Comparison of ENCODE assay signal across 19 cellular contexts in the genomic region with DNA sequence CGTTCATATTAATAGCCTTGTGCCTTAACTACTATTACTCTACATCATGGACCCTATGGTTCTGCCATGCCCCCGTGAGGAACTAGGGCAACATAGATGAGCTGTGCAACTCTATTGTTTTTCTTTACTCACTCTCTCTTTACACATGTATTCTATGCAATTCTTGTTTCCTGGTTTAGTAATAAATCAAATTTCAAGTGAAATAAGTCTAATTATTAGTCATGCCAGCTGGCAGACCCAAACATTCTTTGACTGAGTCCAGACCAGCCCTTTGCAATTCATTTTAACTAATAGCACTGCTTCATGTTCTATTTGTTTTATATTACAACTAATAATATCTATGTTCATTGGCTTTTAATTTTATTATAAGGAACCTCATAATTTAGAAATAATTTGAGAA.
DNase-seq lines count a peak whose midpoint lies in the region; ATAC-seq and TF ChIP-seq lines count a peak whose summit lies in the region.
"Had no signal": no experiment of that assay in that cellular context is flagged by ENCODE, and none has a peak within 500 bp of the region (broad histone marks: within the 10 kb centered on the region; RNA-seq: fewer than 3 reads in every experiment).

No MANE protein-coding gene starts in this region.

- no peak overlapping the region for H3K9ac ChIP-seq in PC-3 (ENCODE audit: low read length)
- H3K9ac ChIP-seq: BLaER1 had no signal

- H3F3A ChIP-seq in PC-3 (ENCODE audit: low read length, unreplicated experiment), result no peaks in the 10 kb centered on the region

- 83 to 92% (median 90%) methylated on average over 2 of the region's 2 CpGs for WGBS in stomach, 5 donors

- no peak overlapping the region for H2AFZ ChIP-seq in PC-3 (ENCODE audit: low read length)
- H2AFZ ChIP-seq: GM23338 had no signal

- H3K79me2 ChIP-seq in PC-3 (ENCODE audit: low read length), result no peaks in the 10 kb centered on the region

- no peaks in the 10 kb centered on the region for H3K27me3 ChIP-seq in PC-3 (ENCODE audit: low read length)
- no peaks in the 10 kb centered on the region for H3K27me3 ChIP-seq in foreskin keratinocyte
- H3K27me3 ChIP-seq in stomach, result no peaks in the 10 kb centered on the region
- H3K27me3 ChIP-seq: BLaER1 had no signal

- H3K36me3 ChIP-seq in PC-3 (ENCODE audit: low read depth, low read length) (no peaks in the 10 kb centered on the region), stomach (no peaks in the 10 kb centered on the region)
- H3K36me3 ChIP-seq: BLaER1 had no signal

- no peak for TF ChIP-seq POLR2A in stomach (IDR thresholded peaks at IDR 0.05)

- DNase-seq in PC-3, result peak; percentile 25
- peak; percentile 43 for DNase-seq in epithelial cell of esophagus (ENCODE audit: low read depth)
- DNase-seq in fibroblast of gingiva (ENCODE audit: low read depth), result peak; percentile 25
- DNase-seq in foreskin keratinocyte, result peak; percentile 32 to 54
- DNase-seq in stomach, result no peak
- DNase-seq in ecto neural progenitor cell (ENCODE audit: low spot score), result no peak
- DNase-seq: Caco-2; CD4-positive, CD25-positive, alpha-beta regulatory T cell; CD8-positive, alpha-beta T cell; DMS153; DND-41; H9 had no signal

- H3K9me3 ChIP-seq in PC-3 (ENCODE audit: low read length) (no peaks in the 10 kb centered on the region), stomach (peaks cover 0 to 2% (median 0%) of the 10 kb centered on the region in 4 donors)
- H3K9me3 ChIP-seq: Caco-2 had no signal

- CTCF ChIA-PET in PC-3 (lab: Charles Lee), result interaction anchor here (0.7 to 1.2 kb wide), 2 partner anchors 618 to 989 kb away, joined by 3 to 4 read pairs; no protein-coding TSS in a partner anchor

- POLR2A ChIA-PET in PC-3 (lab: Charles Lee; ENCODE audit: unreplicated experiment), result no interaction called here

- H3K9me2 ChIP-seq in PC-3 (replicated peaks; ENCODE audit: low read length), result no peaks in the 10 kb centered on the region

- ATAC-seq in PC-3 (peak; percentile 59), foreskin keratinocyte (peak; percentile 31), HG03432 (IDR thresholded peaks at IDR 0.05; ENCODE audit: unreplicated experiment) (no peak), GM18502 (IDR thresholded peaks at IDR 0.05; ENCODE audit: poor library complexity, unreplicated experiment) (no peak)
- ATAC-seq: CD8-positive, alpha-beta T cell; GM23338; HCT116 had no signal

- no peak for TF ChIP-seq EP300 in stomach (IDR thresholded peaks at IDR 0.05)

- no peaks in the 10 kb centered on the region for H4K20me1 ChIP-seq in PC-3 (ENCODE audit: low read length)
- H4K20me1 ChIP-seq: BLaER1 had no signal

- H3K27ac ChIP-seq in PC-3 (ENCODE audit: low read length) (no peak overlapping the region), foreskin keratinocyte (no peak overlapping the region), stomach (no peak overlapping the region)
- H3K27ac ChIP-seq: 22Rv1, BLaER1, C4-2B had no signal

- no TSS peak for BruUV-seq in PC-3 (replicated peaks; lab: Mats Ljungman, UMichigan)

- no peak overlapping the region for H3K4me3 ChIP-seq in PC-3 (ENCODE audit: low read length)
- H3K4me3 ChIP-seq in epithelial cell of esophagus (ENCODE audit: low read length), result no peak overlapping the region
- H3K4me3 ChIP-seq in stomach, result no peak overlapping the region
- H3K4me3 ChIP-seq: BLaER1, GM23338 had no signal

- H3K4me2 ChIP-seq in PC-3 (ENCODE audit: low read length), result no peak overlapping the region
- H3K4me2 ChIP-seq: BLaER1, GM23338 had no signal

- TF ChIP-seq CTCF in PC-3 (conservative IDR thresholded peaks at IDR 0.05; ENCODE audit: low read depth, low read length), result no peak
- no peak for TF ChIP-seq CTCF in epithelial cell of esophagus (IDR thresholded peaks at IDR 0.05; ENCODE audit: insufficient read depth, low read depth, low read length, missing control alignments)
- TF ChIP-seq CTCF in foreskin keratinocyte (conservative IDR thresholded peaks at IDR 0.05), result peak; percentile 10
- TF ChIP-seq CTCF in stomach (IDR thresholded peaks at IDR 0.05), result no peak

- no peaks in the 10 kb centered on the region for H3K4me1 ChIP-seq in PC-3 (ENCODE audit: insufficient read depth, low read length)
- H3K4me1 ChIP-seq in foreskin keratinocyte, result no peaks in the 10 kb centered on the region
- H3K4me1 ChIP-seq in stomach, result peaks cover 0 to under 1% (median 0%) of the 10 kb centered on the region in 4 donors
- H3K4me1 ChIP-seq: BLaER1 had no signal

- intact Hi-C loops in PC-3 (cut with micrococcal nuclease), result no loop called here
- intact Hi-C loops in stomach (cut with DNase I; ENCODE audit: low total_unique reads), result no loop called here

Comparison
In these comparisons a context has a peak if more than half of its experiments do, and no peak if none do; other contexts are left out.
1. ATAC-seq: peak in PC-3 (single experiment) and foreskin keratinocyte (single experiment); none in HG03432 (single experiment) and GM18502 (single experiment).
2. DNase-seq: peak in PC-3 (single experiment), epithelial cell of esophagus (single experiment), fibroblast of gingiva (single experiment) and foreskin keratinocyte (2 of 2); none in stomach (single experiment) and ecto neural progenitor cell (single experiment).